In the genomic region with DNA sequence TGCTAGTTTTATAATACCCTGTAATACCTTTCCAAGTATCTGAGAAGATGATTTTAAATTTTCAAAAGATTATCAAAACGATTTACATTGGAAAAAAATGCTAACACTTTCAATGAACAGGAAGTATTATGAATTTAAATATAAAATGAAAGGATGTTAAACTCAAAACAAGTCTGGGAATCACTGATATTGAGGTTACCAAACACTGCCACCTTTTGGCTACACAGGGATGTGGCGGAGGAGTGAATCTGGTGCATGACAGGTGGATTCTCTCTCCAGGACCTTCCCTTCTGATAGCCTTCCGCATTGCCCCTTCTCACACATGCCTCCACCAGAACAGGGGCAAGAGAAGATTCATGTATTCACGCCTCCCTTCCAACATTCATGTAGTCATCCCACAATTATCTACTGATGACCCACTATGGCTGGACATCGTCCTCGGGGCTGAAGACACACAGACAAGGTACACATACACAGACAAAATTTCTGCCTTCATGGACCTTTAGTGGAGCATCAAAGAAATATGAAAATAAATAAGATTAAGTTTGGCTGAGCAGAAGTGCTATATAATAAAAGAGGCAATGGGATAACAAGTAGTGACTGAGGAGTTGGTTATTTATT, we compare ENCODE assay signal across 1 cellular context.
TF ChIP-seq lines count a peak whose summit lies in the region.

No MANE protein-coding gene starts in this region.

TF ChIP-seq in GM12878, 131 proteins besides CTCF, POLR2A, EP300 and RAD21 (continued from another document):
- TF ChIP-seq SMC3 (IDR thresholded peaks at IDR 0.05; ENCODE audit: borderline replicate concordance, low read length) (peak; percentile 6; the same call in 1 of the 2 replicates), CEBPB (IDR thresholded peaks at IDR 0.05; ENCODE audit: borderline replicate concordance in 1 of 2, low read depth in 2 of 2, low read length in 2 of 2) (no peak), RCOR1 (conservative IDR thresholded peaks at IDR 0.05; ENCODE audit: low read depth, low read length) (no peak), RUNX3 (IDR thresholded peaks at IDR 0.05; ENCODE audit: low read length) (peak; percentile 44)
TF ChIP-seq in GM12878: peak in this region for 2.
